Comparison of ENCODE assay signal across 1 cellular context in genomic region chr1:150576367-150576711, GRCh38.
TF ChIP-seq lines count a peak whose summit lies in the region.

No MANE protein-coding gene starts in this region.

TF ChIP-seq in GM12878, 131 proteins besides CTCF, POLR2A, EP300 and RAD21:
- TF ChIP-seq POU2F2 (IDR thresholded peaks at IDR 0.05; ENCODE audit: borderline replicate concordance, low read depth, low read length) = no peak
- no peak for TF ChIP-seq RELA (IDR thresholded peaks at IDR 0.05; ENCODE audit: borderline replicate concordance, partially characterized antibody)
- no peak for TF ChIP-seq MTA3 (IDR thresholded peaks at IDR 0.05; ENCODE audit: borderline replicate concordance, low read length)
- TF ChIP-seq RFX5 (IDR thresholded peaks at IDR 0.05; ENCODE audit: low read depth, low read length) = no peak
- TF ChIP-seq HDAC6 (IDR thresholded peaks at IDR 0.05; ENCODE audit: unreplicated experiment) = no peak
- no peak for TF ChIP-seq MAX (IDR thresholded peaks at IDR 0.05; ENCODE audit: low read depth, low read length)
- no peak for TF ChIP-seq CREM (IDR thresholded peaks at IDR 0.05; ENCODE audit: low read depth)
- no peak for TF ChIP-seq NR2C1 (IDR thresholded peaks at IDR 0.05)
- no peak for TF ChIP-seq USF1 (IDR thresholded peaks at IDR 0.05; ENCODE audit: borderline replicate concordance, extremely low read length, insufficient read depth, low read depth, low read length)
- no peak for TF ChIP-seq EED (IDR thresholded peaks at IDR 0.05; ENCODE audit: low read depth)
- TF ChIP-seq REST (IDR thresholded peaks at IDR 0.05; ENCODE audit: low read depth, low read length) = no peak
- TF ChIP-seq NFIC (IDR thresholded peaks at IDR 0.05; ENCODE audit: low read depth, low read length) = no peak
- no peak for TF ChIP-seq TCF7 (IDR thresholded peaks at IDR 0.05; ENCODE audit: borderline replicate concordance)
TF ChIP-seq in GM12878: peak in this region for 0.
